ENCODE assay signal across 1 cellular context in the genomic region with DNA sequence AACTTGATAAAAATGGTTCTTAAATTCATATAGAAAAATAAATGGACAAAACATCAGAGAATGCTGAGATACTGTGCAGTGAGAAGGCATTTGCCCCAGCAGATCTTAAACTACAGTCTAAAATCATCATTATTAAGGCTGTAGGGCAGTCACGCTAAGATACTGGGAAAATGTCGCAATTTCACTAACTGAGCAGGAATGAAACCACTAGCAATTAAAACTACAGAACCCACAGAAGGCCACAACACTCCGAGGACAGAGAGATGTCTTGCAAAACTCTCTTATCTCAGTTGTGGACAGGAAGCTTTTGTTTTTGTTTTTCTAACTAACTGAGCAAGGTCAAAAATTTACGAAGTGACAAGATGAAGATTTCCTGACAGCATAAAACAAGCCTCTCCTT.
TF ChIP-seq lines count a peak whose summit lies in the region.

No MANE protein-coding gene starts in this region.

TF ChIP-seq in K562, 482 proteins besides CTCF, POLR2A, EP300 and RAD21 (continues in another document):
- TF ChIP-seq FOXK1 (CRISPR knock-in tag; IDR thresholded peaks at IDR 0.05; ENCODE audit: borderline replicate concordance) (no peak), KLF13 (tag; IDR thresholded peaks at IDR 0.05; ENCODE audit: borderline replicate concordance, low read depth) (no peak), SETDB1 (IDR thresholded peaks at IDR 0.05; ENCODE audit: low read length) (no peak), SMARCE1 (IDR thresholded peaks at IDR 0.05) (no peak), ZNF224 (CRISPR knock-in tag; IDR thresholded peaks at IDR 0.05) (no peak), MXI1 (IDR thresholded peaks at IDR 0.05; ENCODE audit: low read depth, low read length) (no peak), RBM34 (IDR thresholded peaks at IDR 0.05; ENCODE audit: borderline replicate concordance, insufficient read depth, low read length) (no peak), GATA2 (CRISPR knock-in tag; IDR thresholded peaks at IDR 0.05) (no peak), ARNT (IDR thresholded peaks at IDR 0.05) (no peak), IFI16 (CRISPR knock-in tag; IDR thresholded peaks at IDR 0.05) (no peak), EHMT2 (IDR thresholded peaks at IDR 0.05) (no peak), RBBP5 (IDR thresholded peaks at IDR 0.05; ENCODE audit: borderline replicate concordance, insufficient read depth, low read length, poor library complexity, severe bottlenecking) (no peak), MYBL2 (IDR thresholded peaks at IDR 0.05; ENCODE audit: low read depth) (no peak), MYBL2 (CRISPR knock-in tag; IDR thresholded peaks at IDR 0.05; ENCODE audit: borderline replicate concordance) (no peak), CEBPG (CRISPR knock-in tag; IDR thresholded peaks at IDR 0.05) (no peak), CEBPG (tag; conservative IDR thresholded peaks at IDR 0.05 in 1 of 2, IDR thresholded peaks at IDR 0.05 in 1 of 2) (peak; percentile 82 to 93), CEBPB (tag; IDR thresholded peaks at IDR 0.05) (peak; percentile 76), ZNF165 (CRISPR knock-in tag; IDR thresholded peaks at IDR 0.05; ENCODE audit: borderline replicate concordance) (no peak), CBFB (CRISPR knock-in tag; IDR thresholded peaks at IDR 0.05) (no peak), ZNF766 (CRISPR knock-in tag; conservative IDR thresholded peaks at IDR 0.05) (0 out of 2 replicates have a peak, but pooled peaks have one; percentile 32), TBP (optimal IDR thresholded peaks at IDR 0.05; ENCODE audit: low read depth, low read length) (no peak), GABPA (tag; conservative IDR thresholded peaks at IDR 0.05; ENCODE audit: low read depth) (peak; percentile 47; the same call in 1 of the 2 replicates), BCL6 (CRISPR knock-in tag; IDR thresholded peaks at IDR 0.05) (no peak), ZNF695 (CRISPR knock-in tag; IDR thresholded peaks at IDR 0.05) (no peak), HEY1 (CRISPR knock-in tag; IDR thresholded peaks at IDR 0.05; ENCODE audit: borderline replicate concordance) (no peak), BDP1 (IDR thresholded peaks at IDR 0.05; ENCODE audit: insufficient read depth, insufficient read length) (no peak), RBFOX2 (IDR thresholded peaks at IDR 0.05; ENCODE audit: low read depth, low read length) (no peak), ZNF717 (CRISPR knock-in tag; IDR thresholded peaks at IDR 0.05) (no peak), MTA2 (IDR thresholded peaks at IDR 0.05; ENCODE audit: low read depth) (no peak)
- TF ChIP-seq, protein P1, sequence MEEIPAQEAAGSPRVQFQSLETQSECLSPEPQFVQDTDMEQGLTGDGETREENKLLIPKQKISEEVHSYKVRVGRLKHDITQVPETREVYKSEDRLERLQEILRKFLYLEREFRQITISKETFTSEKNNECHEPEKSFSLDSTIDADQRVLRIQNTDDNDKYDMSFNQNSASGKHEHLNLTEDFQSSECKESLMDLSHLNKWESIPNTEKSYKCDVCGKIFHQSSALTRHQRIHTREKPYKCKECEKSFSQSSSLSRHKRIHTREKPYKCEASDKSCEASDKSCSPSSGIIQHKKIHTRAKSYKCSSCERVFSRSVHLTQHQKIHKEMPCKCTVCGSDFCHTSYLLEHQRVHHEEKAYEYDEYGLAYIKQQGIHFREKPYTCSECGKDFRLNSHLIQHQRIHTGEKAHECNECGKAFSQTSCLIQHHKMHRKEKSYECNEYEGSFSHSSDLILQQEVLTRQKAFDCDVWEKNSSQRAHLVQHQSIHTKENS (CRISPR knock-in tag; IDR thresholded peaks at IDR 0.05), result no peak
- TF ChIP-seq, protein P2, sequence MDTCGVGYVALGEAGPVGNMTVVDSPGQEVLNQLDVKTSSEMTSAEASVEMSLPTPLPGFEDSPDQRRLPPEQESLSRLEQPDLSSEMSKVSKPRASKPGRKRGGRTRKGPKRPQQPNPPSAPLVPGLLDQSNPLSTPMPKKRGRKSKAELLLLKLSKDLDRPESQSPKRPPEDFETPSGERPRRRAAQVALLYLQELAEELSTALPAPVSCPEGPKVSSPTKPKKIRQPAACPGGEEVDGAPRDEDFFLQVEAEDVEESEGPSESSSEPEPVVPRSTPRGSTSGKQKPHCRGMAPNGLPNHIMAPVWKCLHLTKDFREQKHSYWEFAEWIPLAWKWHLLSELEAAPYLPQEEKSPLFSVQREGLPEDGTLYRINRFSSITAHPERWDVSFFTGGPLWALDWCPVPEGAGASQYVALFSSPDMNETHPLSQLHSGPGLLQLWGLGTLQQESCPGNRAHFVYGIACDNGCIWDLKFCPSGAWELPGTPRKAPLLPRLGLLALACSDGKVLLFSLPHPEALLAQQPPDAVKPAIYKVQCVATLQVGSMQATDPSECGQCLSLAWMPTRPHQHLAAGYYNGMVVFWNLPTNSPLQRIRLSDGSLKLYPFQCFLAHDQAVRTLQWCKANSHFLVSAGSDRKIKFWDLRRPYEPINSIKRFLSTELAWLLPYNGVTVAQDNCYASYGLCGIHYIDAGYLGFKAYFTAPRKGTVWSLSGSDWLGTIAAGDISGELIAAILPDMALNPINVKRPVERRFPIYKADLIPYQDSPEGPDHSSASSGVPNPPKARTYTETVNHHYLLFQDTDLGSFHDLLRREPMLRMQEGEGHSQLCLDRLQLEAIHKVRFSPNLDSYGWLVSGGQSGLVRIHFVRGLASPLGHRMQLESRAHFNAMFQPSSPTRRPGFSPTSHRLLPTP (IDR thresholded peaks at IDR 0.05; ENCODE audit: borderline replicate concordance, extremely low read depth, insufficient read length), result no peak
- TF ChIP-seq, protein P3, sequence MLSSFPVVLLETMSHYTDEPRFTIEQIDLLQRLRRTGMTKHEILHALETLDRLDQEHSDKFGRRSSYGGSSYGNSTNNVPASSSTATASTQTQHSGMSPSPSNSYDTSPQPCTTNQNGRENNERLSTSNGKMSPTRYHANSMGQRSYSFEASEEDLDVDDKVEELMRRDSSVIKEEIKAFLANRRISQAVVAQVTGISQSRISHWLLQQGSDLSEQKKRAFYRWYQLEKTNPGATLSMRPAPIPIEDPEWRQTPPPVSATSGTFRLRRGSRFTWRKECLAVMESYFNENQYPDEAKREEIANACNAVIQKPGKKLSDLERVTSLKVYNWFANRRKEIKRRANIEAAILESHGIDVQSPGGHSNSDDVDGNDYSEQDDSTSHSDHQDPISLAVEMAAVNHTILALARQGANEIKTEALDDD (IDR thresholded peaks at IDR 0.05), result no peak
- TF ChIP-seq, protein P4, sequence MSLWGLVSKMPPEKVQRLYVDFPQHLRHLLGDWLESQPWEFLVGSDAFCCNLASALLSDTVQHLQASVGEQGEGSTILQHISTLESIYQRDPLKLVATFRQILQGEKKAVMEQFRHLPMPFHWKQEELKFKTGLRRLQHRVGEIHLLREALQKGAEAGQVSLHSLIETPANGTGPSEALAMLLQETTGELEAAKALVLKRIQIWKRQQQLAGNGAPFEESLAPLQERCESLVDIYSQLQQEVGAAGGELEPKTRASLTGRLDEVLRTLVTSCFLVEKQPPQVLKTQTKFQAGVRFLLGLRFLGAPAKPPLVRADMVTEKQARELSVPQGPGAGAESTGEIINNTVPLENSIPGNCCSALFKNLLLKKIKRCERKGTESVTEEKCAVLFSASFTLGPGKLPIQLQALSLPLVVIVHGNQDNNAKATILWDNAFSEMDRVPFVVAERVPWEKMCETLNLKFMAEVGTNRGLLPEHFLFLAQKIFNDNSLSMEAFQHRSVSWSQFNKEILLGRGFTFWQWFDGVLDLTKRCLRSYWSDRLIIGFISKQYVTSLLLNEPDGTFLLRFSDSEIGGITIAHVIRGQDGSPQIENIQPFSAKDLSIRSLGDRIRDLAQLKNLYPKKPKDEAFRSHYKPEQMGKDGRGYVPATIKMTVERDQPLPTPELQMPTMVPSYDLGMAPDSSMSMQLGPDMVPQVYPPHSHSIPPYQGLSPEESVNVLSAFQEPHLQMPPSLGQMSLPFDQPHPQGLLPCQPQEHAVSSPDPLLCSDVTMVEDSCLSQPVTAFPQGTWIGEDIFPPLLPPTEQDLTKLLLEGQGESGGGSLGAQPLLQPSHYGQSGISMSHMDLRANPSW (CRISPR knock-in tag; IDR thresholded peaks at IDR 0.05), result no peak
- TF ChIP-seq, protein P5, sequence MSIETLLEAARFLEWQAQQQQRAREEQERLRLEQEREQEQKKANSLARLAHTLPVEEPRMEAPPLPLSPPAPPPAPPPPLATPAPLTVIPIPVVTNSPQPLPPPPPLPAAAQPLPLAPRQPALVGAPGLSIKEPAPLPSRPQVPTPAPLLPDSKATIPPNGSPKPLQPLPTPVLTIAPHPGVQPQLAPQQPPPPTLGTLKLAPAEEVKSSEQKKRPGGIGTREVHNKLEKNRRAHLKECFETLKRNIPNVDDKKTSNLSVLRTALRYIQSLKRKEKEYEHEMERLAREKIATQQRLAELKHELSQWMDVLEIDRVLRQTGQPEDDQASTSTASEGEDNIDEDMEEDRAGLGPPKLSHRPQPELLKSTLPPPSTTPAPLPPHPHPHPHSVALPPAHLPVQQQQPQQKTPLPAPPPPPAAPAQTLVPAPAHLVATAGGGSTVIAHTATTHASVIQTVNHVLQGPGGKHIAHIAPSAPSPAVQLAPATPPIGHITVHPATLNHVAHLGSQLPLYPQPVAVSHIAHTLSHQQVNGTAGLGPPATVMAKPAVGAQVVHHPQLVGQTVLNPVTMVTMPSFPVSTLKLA (conservative IDR thresholded peaks at IDR 0.05), result no peak
- TF ChIP-seq, protein P6, sequence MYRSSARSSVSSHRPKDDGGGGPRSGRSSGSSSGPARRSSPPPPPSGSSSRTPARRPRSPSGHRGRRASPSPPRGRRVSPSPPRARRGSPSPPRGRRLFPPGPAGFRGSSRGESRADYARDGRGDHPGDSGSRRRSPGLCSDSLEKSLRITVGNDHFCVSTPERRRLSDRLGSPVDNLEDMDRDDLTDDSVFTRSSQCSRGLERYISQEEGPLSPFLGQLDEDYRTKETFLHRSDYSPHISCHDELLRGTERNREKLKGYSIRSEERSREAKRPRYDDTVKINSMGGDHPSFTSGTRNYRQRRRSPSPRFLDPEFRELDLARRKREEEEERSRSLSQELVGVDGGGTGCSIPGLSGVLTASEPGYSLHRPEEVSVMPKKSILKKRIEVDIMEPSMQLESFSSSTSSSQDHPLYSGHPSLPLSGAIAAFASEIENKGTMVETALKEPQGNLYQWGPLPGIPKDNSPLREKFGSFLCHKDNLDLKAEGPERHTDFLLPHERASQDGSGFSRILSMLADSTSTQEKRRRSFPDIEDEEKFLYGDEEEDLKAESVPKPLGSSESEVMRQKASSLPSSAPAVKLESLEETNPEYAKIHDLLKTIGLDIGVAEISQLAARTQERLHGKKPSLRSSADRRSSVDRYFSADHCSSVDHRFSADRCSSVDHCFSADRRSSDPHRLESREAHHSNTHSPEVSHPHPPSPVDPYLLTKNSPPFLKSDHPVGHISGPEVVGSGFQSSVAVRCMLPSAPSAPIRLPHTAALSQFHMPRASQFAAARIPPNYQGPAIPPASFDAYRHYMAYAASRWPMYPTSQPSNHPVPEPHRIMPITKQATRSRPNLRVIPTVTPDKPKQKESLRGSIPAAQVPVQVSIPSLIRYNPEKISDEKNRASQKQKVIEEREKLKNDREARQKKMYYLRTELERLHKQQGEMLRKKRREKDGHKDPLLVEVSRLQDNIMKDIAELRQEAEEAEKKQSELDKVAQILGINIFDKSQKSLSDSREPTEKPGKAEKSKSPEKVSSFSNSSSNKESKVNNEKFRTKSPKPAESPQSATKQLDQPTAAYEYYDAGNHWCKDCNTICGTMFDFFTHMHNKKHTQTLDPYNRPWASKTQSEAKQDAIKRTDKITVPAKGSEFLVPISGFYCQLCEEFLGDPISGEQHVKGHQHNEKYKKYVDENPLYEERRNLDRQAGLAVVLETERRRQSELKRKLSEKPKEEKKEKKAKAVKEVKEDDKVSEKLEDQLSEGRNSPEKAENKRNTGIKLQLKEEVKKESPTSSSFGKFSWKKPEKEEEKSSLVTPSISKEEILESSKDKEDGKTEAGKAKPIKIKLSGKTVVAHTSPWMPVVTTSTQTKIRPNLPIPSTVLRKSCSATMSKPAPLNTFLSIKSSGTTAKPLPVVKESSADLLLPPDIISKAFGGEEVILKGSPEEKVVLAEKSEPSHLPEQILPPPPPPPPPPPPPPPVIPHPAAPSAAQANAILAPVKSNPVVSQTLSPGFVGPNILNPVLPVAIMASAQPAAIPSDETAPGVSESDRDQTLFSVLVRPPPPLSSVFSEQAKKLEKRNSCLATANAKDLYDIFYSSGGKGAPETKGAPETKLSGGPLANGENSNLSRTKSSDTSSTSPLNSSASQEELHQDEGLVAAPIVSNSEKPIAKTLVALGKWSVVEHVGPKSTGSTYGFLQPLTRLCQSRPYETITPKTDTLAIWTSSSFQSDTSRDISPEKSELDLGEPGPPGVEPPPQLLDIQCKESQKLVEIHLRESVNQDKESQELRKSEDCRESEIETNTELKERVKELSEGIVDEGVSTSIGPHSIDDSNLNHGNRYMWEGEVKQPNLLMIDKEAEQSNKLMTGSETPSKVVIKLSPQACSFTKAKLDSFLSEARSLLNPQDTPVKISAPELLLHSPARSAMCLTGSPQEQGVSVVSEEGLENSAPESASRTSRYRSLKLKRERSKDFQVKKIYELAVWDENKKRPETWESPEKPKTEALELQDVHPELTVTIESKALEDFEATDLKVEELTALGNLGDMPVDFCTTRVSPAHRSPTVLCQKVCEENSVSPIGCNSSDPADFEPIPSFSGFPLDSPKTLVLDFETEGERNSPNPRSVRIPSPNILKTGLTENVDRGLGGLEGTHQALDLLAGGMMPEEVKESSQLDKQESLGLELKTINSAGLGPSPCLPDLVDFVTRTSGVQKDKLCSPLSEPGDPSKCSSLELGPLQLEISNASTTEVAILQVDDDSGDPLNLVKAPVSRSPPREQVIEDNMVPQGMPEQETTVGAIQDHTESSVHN (IDR thresholded peaks at IDR 0.05; ENCODE audit: borderline replicate concordance in 1 of 2, low read depth in 1 of 2), result no peak
- TF ChIP-seq, protein P7, sequence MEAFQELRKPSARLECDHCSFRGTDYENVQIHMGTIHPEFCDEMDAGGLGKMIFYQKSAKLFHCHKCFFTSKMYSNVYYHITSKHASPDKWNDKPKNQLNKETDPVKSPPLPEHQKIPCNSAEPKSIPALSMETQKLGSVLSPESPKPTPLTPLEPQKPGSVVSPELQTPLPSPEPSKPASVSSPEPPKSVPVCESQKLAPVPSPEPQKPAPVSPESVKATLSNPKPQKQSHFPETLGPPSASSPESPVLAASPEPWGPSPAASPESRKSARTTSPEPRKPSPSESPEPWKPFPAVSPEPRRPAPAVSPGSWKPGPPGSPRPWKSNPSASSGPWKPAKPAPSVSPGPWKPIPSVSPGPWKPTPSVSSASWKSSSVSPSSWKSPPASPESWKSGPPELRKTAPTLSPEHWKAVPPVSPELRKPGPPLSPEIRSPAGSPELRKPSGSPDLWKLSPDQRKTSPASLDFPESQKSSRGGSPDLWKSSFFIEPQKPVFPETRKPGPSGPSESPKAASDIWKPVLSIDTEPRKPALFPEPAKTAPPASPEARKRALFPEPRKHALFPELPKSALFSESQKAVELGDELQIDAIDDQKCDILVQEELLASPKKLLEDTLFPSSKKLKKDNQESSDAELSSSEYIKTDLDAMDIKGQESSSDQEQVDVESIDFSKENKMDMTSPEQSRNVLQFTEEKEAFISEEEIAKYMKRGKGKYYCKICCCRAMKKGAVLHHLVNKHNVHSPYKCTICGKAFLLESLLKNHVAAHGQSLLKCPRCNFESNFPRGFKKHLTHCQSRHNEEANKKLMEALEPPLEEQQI (IDR thresholded peaks at IDR 0.05), result no peak
